In genomic region chr6:167426074-167426473, GRCh38 we compare ENCODE assay signal across 24 cellular contexts.
"Had no signal": no experiment of that assay in that cellular context is flagged by ENCODE, and none has a peak within 500 bp of the region (broad histone marks: within the 10 kb centered on the region; RNA-seq: fewer than 3 reads in every experiment).

No MANE protein-coding gene starts in this region.

- H3K9me3 ChIP-seq: esophagus squamous epithelium, ovary, prostate gland, stomach, thyroid gland, upper lobe of right lung had no signal

- H3K36me3 ChIP-seq: esophagus squamous epithelium, heart right ventricle, left ventricle myocardium inferior, ovary, prostate gland, stomach, thyroid gland, upper lobe of right lung had no signal

- H3K4me3 ChIP-seq: esophagus squamous epithelium, heart right ventricle, left ventricle myocardium inferior, ovary, prostate gland, stomach, thyroid gland, upper lobe of right lung had no signal

- DNase-seq: activated CD4-positive, alpha-beta T cell treated with anti-CD3 and anti-CD28 coated beads for 48 hours; activated CD4-positive, alpha-beta T cell treated with anti-CD3 and anti-CD28 coated beads, Interleukin-2, amount 50 U/mL, for 48 hours; activated CD8-positive, alpha-beta memory T cell treated with anti-CD3 and anti-CD28 coated beads for 24 hours; activated effector memory CD4-positive, alpha-beta T cell treated with Interleukin-2 at 50 U/mL for 16 hours; activated naive CD4-positive, alpha-beta T cell treated with Interleukin-2 at 50 U/mL for 16 hours; anterior cingulate cortex; endodermal cell; esophagus squamous epithelium; foreskin melanocyte; heart right ventricle; left ventricle myocardium inferior; mammary epithelial cell; naive B cell; nephron progenitor cell; ovary; stimulated activated CD4-positive, alpha-beta T cell treated with anti-CD3 and anti-CD28 coated beads, Interleukin-15, amount 100 ng/mL, for 24 hours; stimulated activated CD4-positive, alpha-beta T cell treated with anti-CD3 and anti-CD28 coated beads, Interleukin-2, amount 100 ng/mL, for 24 hours; stimulated activated naive B cell treated with anti-CD40 and anti-IgM and Interleukin-4, amounts not matched to agents 10 μg/mL and 1 μg/mL and 100 μg/mL, for 72 hours; stomach had no signal

- H3K27me3 ChIP-seq: esophagus squamous epithelium, ovary, thyroid gland, upper lobe of right lung had no signal

- H3K4me1 ChIP-seq: esophagus squamous epithelium, left ventricle myocardium inferior, stomach, thyroid gland, upper lobe of right lung had no signal

- ATAC-seq: activated CD4-positive, CD25-positive, alpha-beta regulatory T cell treated with anti-CD3 and anti-CD28 coated beads, Interleukin-2, amount 50 U/mL, for 24 hours; stimulated activated naive B cell treated with anti-CD40 and anti-IgM and Interleukin-4, amounts not matched to agents 10 μg/mL and 1 μg/mL and 100 μg/mL, for 72 hours; upper lobe of right lung had no signal

- H3K27ac ChIP-seq: epithelial cell of prostate, esophagus squamous epithelium, heart right ventricle, left ventricle myocardium inferior, ovary, prostate gland, stomach, thyroid gland, upper lobe of right lung had no signal
